1 cellular context compared by ENCODE assay signal in the genomic region with DNA sequence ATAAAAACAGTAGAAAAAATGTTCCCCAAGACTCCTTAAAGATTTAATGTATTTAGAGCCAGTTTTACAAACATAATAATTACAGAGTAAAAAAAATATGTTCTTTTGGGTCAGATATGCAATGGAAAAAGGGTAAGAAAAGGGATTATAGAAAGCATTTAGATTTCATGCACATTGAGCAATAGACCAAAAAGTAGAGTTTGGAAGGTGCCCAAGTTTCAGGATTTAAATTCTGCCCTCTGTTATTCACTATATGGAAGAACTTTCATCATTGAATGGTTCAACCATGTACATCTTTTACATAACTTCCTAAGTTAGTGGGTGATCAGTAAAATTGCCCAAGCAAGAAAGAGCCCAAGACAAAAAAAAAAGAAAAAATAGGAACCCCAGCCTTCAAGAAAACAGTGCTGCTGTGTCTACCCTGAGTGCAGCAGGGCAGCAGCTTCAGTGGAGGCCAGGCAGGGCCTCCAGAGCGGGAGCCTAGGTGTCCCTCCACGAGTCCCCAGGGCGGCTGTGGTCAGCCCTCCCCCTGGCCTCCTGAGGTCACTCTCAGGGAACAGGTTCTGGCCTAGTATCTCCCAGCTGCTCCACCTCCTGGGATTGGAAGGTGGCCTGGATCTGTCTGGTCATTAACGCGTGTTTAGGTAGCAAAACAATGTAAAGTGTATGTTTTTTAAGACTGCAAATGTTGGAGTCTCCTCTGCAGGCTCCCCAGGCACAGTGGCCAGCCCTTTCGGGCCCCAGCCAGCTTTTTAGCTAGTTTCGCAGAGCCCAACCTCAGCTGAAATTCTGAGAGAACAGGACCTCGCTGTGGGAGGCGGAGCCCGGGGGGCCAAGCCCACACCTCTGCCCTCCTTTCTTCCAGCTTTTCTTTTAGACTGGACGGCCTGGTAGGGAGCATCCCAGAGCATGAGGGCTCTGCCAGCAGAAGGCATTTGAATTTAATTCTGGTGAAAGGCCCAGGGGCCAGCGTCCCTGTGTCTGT.
TF ChIP-seq lines count a peak whose summit lies in the region.

No MANE protein-coding gene starts in this region.

TF ChIP-seq in H1, 55 proteins besides CTCF, POLR2A, EP300 and RAD21:
- TF ChIP-seq BACH1 (IDR thresholded peaks at IDR 0.05; ENCODE audit: low read length) (no peak), EZH2 (IDR thresholded peaks at IDR 0.05; ENCODE audit: low read depth, low read length, severe bottlenecking) (no peak), ASH2L (IDR thresholded peaks at IDR 0.05; ENCODE audit: low read length) (no peak), BCL11A (IDR thresholded peaks at IDR 0.05; ENCODE audit: low read depth in 2 of 2, low read length in 2 of 2) (no peak), SIRT6 (IDR thresholded peaks at IDR 0.05; ENCODE audit: low read length) (no peak), TAF1 (IDR thresholded peaks at IDR 0.05; ENCODE audit: low read depth, low read length) (no peak), JUN (IDR thresholded peaks at IDR 0.05; ENCODE audit: low read depth, low read length) (no peak), NRF1 (IDR thresholded peaks at IDR 0.05; ENCODE audit: low read depth, low read length) (no peak), SRF (IDR thresholded peaks at IDR 0.05; ENCODE audit: low read depth, low read length) (no peak), JUND (IDR thresholded peaks at IDR 0.05; ENCODE audit: low read length) (no peak), EGR1 (IDR thresholded peaks at IDR 0.05; ENCODE audit: borderline replicate concordance, low read depth, low read length) (no peak), GTF2F1 (IDR thresholded peaks at IDR 0.05; ENCODE audit: borderline replicate concordance, low read depth, low read length) (no peak), CEBPB (IDR thresholded peaks at IDR 0.05; ENCODE audit: low read depth, low read length) (no peak), CHD2 (IDR thresholded peaks at IDR 0.05; ENCODE audit: low read length) (no peak)
- TF ChIP-seq, protein P1, sequence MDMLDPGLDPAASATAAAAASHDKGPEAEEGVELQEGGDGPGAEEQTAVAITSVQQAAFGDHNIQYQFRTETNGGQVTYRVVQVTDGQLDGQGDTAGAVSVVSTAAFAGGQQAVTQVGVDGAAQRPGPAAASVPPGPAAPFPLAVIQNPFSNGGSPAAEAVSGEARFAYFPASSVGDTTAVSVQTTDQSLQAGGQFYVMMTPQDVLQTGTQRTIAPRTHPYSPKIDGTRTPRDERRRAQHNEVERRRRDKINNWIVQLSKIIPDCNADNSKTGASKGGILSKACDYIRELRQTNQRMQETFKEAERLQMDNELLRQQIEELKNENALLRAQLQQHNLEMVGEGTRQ (IDR thresholded peaks at IDR 0.05; ENCODE audit: low read length), result no peak
- TF ChIP-seq, protein P2, sequence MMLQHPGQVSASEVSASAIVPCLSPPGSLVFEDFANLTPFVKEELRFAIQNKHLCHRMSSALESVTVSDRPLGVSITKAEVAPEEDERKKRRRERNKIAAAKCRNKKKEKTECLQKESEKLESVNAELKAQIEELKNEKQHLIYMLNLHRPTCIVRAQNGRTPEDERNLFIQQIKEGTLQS (IDR thresholded peaks at IDR 0.05; ENCODE audit: insufficient read depth, low read depth, low read length), result no peak
